Comparison of ENCODE assay signal across 37 cellular contexts in the genomic region with DNA sequence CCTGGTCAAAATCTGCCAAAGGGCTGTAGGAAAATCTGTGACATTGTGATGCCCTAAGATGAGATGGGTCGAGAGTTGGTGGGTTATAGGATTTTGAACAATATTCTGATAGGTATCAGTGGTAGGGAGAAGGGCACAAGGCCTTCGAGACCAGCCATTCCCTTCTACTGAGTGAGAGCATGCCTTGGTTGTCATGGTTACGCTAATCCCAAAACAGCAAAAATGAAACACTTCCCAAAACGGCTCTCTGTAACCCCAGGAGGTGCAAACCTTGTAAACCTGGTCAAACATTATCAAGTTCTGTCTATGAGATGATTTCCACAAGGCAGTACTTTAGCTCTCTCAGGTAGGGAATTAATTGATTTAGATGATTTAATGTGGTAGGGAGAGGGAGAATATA.
"Had no signal": no experiment of that assay in that cellular context is flagged by ENCODE, and none has a peak within 500 bp of the region (broad histone marks: within the 10 kb centered on the region; RNA-seq: fewer than 3 reads in every experiment).

No MANE protein-coding gene starts in this region.

- H3K27ac ChIP-seq: ascending aorta, cardiac muscle cell, WERI-Rb-1 had no signal

- ATAC-seq: activated CD4-positive, alpha-beta T cell treated with anti-CD3 and anti-CD28 coated beads for 36 hours; activated CD4-positive, CD25-positive, alpha-beta regulatory T cell treated with anti-CD3 and anti-CD28 coated beads, Interleukin-2, amount 50 U/mL, for 24 hours; activated CD8-positive, alpha-beta memory T cell treated with anti-CD3 and anti-CD28 coated beads, Interleukin-2, amount 10 ng/mL, durations not matched to agents 7 days and 5 days; activated CD8-positive, alpha-beta T cell treated with anti-CD3 and anti-CD28 coated beads, Interleukin-2, amount 10 ng/mL, durations not matched to agents 7 days and 5 days; activated naive CD8-positive, alpha-beta T cell treated with anti-CD3 and anti-CD28 coated beads, Interleukin-2, amount 50 U/mL, for 24 hours; WTC11 had no signal

- H3K36me3 ChIP-seq: ascending aorta, cardiac muscle cell had no signal

- H3K4me3 ChIP-seq: ascending aorta, cardiac muscle cell had no signal

- DNase-seq: activated CD4-positive, alpha-beta memory T cell treated with anti-CD3 and anti-CD28 coated beads, Interleukin-2, amount 10 ng/mL, durations not matched to agents 7 days and 5 days; activated CD4-positive, alpha-beta T cell treated with anti-CD3 and anti-CD28 coated beads for 1 hour; activated CD4-positive, alpha-beta T cell treated with anti-CD3 and anti-CD28 coated beads for 36 hours; activated CD4-positive, alpha-beta T cell treated with anti-CD3 and anti-CD28 coated beads for 48 hours; activated CD4-positive, alpha-beta T cell treated with anti-CD3 and anti-CD28 coated beads, Interleukin-2, amount 10 ng/mL, durations not matched to agents 7 days and 5 days; activated CD4-positive, alpha-beta T cell treated with anti-CD3 and anti-CD28 coated beads, Interleukin-2, amount 50 U/mL, for 48 hours; activated CD4-positive, CD25-positive, alpha-beta regulatory T cell; activated CD8-positive, alpha-beta memory T cell treated with anti-CD3 and anti-CD28 coated beads for 24 hours; activated CD8-positive, alpha-beta memory T cell treated with anti-CD3 and anti-CD28 coated beads, Interleukin-2, amount 10 ng/mL, durations not matched to agents 7 days and 5 days; activated CD8-positive, alpha-beta memory T cell treated with anti-CD3 and anti-CD28 coated beads, Interleukin-2, amount 50 U/mL, for 48 hours; activated CD8-positive, alpha-beta T cell treated with anti-CD3 and anti-CD28 coated beads, Interleukin-2, amount 10 ng/mL, durations not matched to agents 7 days and 5 days; activated effector memory CD4-positive, alpha-beta T cell treated with Interleukin-2 at 50 U/mL for 16 hours; activated gamma-delta T cell; activated naive CD4-positive, alpha-beta T cell treated with anti-CD3 and anti-CD28 coated beads, Interleukin-2, amount 10 ng/mL, durations not matched to agents 7 days and 5 days; activated naive CD4-positive, alpha-beta T cell treated with Interleukin-2 at 50 U/mL for 16 hours; activated naive CD8-positive, alpha-beta T cell treated with anti-CD3 and anti-CD28 coated beads, Interleukin-2, amount 10 ng/mL, durations not matched to agents 7 days and 5 days; activated naive CD8-positive, alpha-beta T cell treated with anti-CD3 and anti-CD28 coated beads, Interleukin-2, amount 50 U/mL, for 24 hours; activated T-cell treated with anti-CD3 and anti-CD28 coated beads, Interleukin-2, amount 50 U/mL, for 24 hours; activated T-cell treated with anti-CD3 and anti-CD28 coated beads, Interleukin-2, amount 50 U/mL, for 48 hours; amygdala; anterior cingulate cortex; central memory CD4-positive, alpha-beta T cell; T-helper 1 cell; T-helper 2 cell; T-helper 9 cell; WERI-Rb-1 had no signal

- H3K4me3 Mint-ChIP-seq: activated CD4-positive, alpha-beta memory T cell treated with anti-CD3 and anti-CD28 coated beads, Interleukin-2, amount 10 ng/mL, durations not matched to agents 7 days and 5 days; activated CD4-positive, alpha-beta T cell treated with anti-CD3 and anti-CD28 coated beads for 36 hours; activated CD4-positive, alpha-beta T cell treated with anti-CD3 and anti-CD28 coated beads, Interleukin-2, amount 10 ng/mL, durations not matched to agents 7 days and 5 days; activated CD8-positive, alpha-beta memory T cell treated with anti-CD3 and anti-CD28 coated beads, Interleukin-2, amount 10 ng/mL, durations not matched to agents 7 days and 5 days; activated CD8-positive, alpha-beta T cell treated with anti-CD3 and anti-CD28 coated beads, Interleukin-2, amount 10 ng/mL, durations not matched to agents 7 days and 5 days; activated naive CD4-positive, alpha-beta T cell treated with anti-CD3 and anti-CD28 coated beads, Interleukin-2, amount 10 ng/mL, durations not matched to agents 7 days and 5 days; activated naive CD4-positive, alpha-beta T cell treated with anti-CD3 and anti-CD28 coated beads, Interleukin-2, amount 50 U/mL, for 24 hours; activated naive CD8-positive, alpha-beta T cell; activated naive CD8-positive, alpha-beta T cell treated with anti-CD3 and anti-CD28 coated beads, Interleukin-2, amount 10 ng/mL, durations not matched to agents 7 days and 5 days; activated naive CD8-positive, alpha-beta T cell treated with anti-CD3 and anti-CD28 coated beads, Interleukin-2, amount 50 U/mL, for 24 hours; activated T-cell treated with anti-CD3 and anti-CD28 coated beads, Interleukin-2, amount 50 U/mL, for 24 hours; brain; T-helper 1 cell treated with Interleukin-12 subunit alpha and Interleukin-12 subunit beta and Interleukin-4 antibody, amounts not matched to agents 30 μg/mL and 1 μg/mL, for 36 hours; T-helper 2 cell treated with Interferon-gamma antibody and Interleukin-4, amounts not matched to agents 5 μg/mL and 100 μg/mL, for 36 hours; WTC11 had no signal

- H3K9me3 ChIP-seq: ascending aorta had no signal

- H3K4me1 ChIP-seq: ascending aorta had no signal

- H3K9me3 Mint-ChIP-seq: activated CD4-positive, alpha-beta memory T cell treated with anti-CD3 and anti-CD28 coated beads, Interleukin-2, amount 10 ng/mL, durations not matched to agents 7 days and 5 days; activated CD4-positive, alpha-beta T cell treated with anti-CD3 and anti-CD28 coated beads, Interleukin-2, amount 10 ng/mL, durations not matched to agents 7 days and 5 days; activated naive CD4-positive, alpha-beta T cell treated with anti-CD3 and anti-CD28 coated beads, Interleukin-2, amount 10 ng/mL, durations not matched to agents 7 days and 5 days; activated naive CD4-positive, alpha-beta T cell treated with anti-CD3 and anti-CD28 coated beads, Interleukin-2, amount 50 U/mL, for 24 hours; activated naive CD8-positive, alpha-beta T cell treated with anti-CD3 and anti-CD28 coated beads, Interleukin-2, amount 10 ng/mL, durations not matched to agents 7 days and 5 days; activated naive CD8-positive, alpha-beta T cell treated with anti-CD3 and anti-CD28 coated beads, Interleukin-2, amount 50 U/mL, for 24 hours; activated T-cell treated with anti-CD3 and anti-CD28 coated beads, Interleukin-2, amount 50 U/mL, for 24 hours; activated T-helper 2 cell treated with anti-CD3 and anti-CD28 coated beads, Interferon-gamma antibody, Interleukin-2, Interleukin-4, amounts not matched to agents 10 μg/mL and 5 μg/mL and 100 μg/mL, durations not matched to agents 14 hours and 24 hours and 36 hours; T-helper 1 cell treated with Interleukin-12 subunit alpha and Interleukin-12 subunit beta and Interleukin-4 antibody, amounts not matched to agents 30 μg/mL and 1 μg/mL, for 36 hours; T-helper 2 cell treated with Interferon-gamma antibody and Interleukin-4, amounts not matched to agents 5 μg/mL and 100 μg/mL, for 36 hours had no signal

- H3K27ac Mint-ChIP-seq: activated CD4-positive, alpha-beta memory T cell treated with anti-CD3 and anti-CD28 coated beads, Interleukin-2, amount 10 ng/mL, durations not matched to agents 7 days and 5 days; activated CD4-positive, alpha-beta T cell treated with anti-CD3 and anti-CD28 coated beads for 36 hours; activated CD4-positive, alpha-beta T cell treated with anti-CD3 and anti-CD28 coated beads, Interleukin-2, amount 10 ng/mL, durations not matched to agents 7 days and 5 days; activated CD8-positive, alpha-beta memory T cell treated with anti-CD3 and anti-CD28 coated beads, Interleukin-2, amount 10 ng/mL, durations not matched to agents 7 days and 5 days; activated CD8-positive, alpha-beta T cell treated with anti-CD3 and anti-CD28 coated beads, Interleukin-2, amount 10 ng/mL, durations not matched to agents 7 days and 5 days; activated naive CD4-positive, alpha-beta T cell treated with anti-CD3 and anti-CD28 coated beads, Interleukin-2, amount 10 ng/mL, durations not matched to agents 7 days and 5 days; activated naive CD4-positive, alpha-beta T cell treated with anti-CD3 and anti-CD28 coated beads, Interleukin-2, amount 50 U/mL, for 24 hours; activated naive CD8-positive, alpha-beta T cell; activated naive CD8-positive, alpha-beta T cell treated with anti-CD3 and anti-CD28 coated beads, Interleukin-2, amount 10 ng/mL, durations not matched to agents 7 days and 5 days; activated naive CD8-positive, alpha-beta T cell treated with anti-CD3 and anti-CD28 coated beads, Interleukin-2, amount 50 U/mL, for 24 hours; activated T-cell treated with anti-CD3 and anti-CD28 coated beads, Interleukin-2, amount 50 U/mL, for 24 hours; activated T-helper 2 cell treated with anti-CD3 and anti-CD28 coated beads, Interferon-gamma antibody, Interleukin-2, Interleukin-4, amounts not matched to agents 10 μg/mL and 5 μg/mL and 100 μg/mL, durations not matched to agents 14 hours and 24 hours and 36 hours; brain; T-helper 1 cell treated with Interleukin-12 subunit alpha and Interleukin-12 subunit beta and Interleukin-4 antibody, amounts not matched to agents 30 μg/mL and 1 μg/mL, for 36 hours; T-helper 2 cell treated with Interferon-gamma antibody and Interleukin-4, amounts not matched to agents 5 μg/mL and 100 μg/mL, for 36 hours; WTC11 had no signal

- H3K4me1 Mint-ChIP-seq: activated CD4-positive, alpha-beta memory T cell treated with anti-CD3 and anti-CD28 coated beads, Interleukin-2, amount 10 ng/mL, durations not matched to agents 7 days and 5 days; activated CD4-positive, alpha-beta T cell treated with anti-CD3 and anti-CD28 coated beads for 36 hours; activated CD4-positive, alpha-beta T cell treated with anti-CD3 and anti-CD28 coated beads, Interleukin-2, amount 10 ng/mL, durations not matched to agents 7 days and 5 days; activated CD8-positive, alpha-beta memory T cell treated with anti-CD3 and anti-CD28 coated beads, Interleukin-2, amount 10 ng/mL, durations not matched to agents 7 days and 5 days; activated naive CD4-positive, alpha-beta T cell treated with anti-CD3 and anti-CD28 coated beads, Interleukin-2, amount 10 ng/mL, durations not matched to agents 7 days and 5 days; activated naive CD4-positive, alpha-beta T cell treated with anti-CD3 and anti-CD28 coated beads, Interleukin-2, amount 50 U/mL, for 24 hours; activated naive CD8-positive, alpha-beta T cell treated with anti-CD3 and anti-CD28 coated beads, Interleukin-2, amount 10 ng/mL, durations not matched to agents 7 days and 5 days; activated naive CD8-positive, alpha-beta T cell treated with anti-CD3 and anti-CD28 coated beads, Interleukin-2, amount 50 U/mL, for 24 hours had no signal

- H3K36me3 Mint-ChIP-seq: activated CD8-positive, alpha-beta memory T cell treated with anti-CD3 and anti-CD28 coated beads, Interleukin-2, amount 10 ng/mL, durations not matched to agents 7 days and 5 days; activated naive CD4-positive, alpha-beta T cell treated with anti-CD3 and anti-CD28 coated beads, Interleukin-2, amount 10 ng/mL, durations not matched to agents 7 days and 5 days; activated naive CD8-positive, alpha-beta T cell; activated naive CD8-positive, alpha-beta T cell treated with anti-CD3 and anti-CD28 coated beads, Interleukin-2, amount 10 ng/mL, durations not matched to agents 7 days and 5 days had no signal

- FAIRE-seq: bronchial epithelial cell had no signal

- H3K27me3 ChIP-seq: ascending aorta, cardiac muscle cell had no signal
